In genomic region chr1:35557611-35558373, GRCh38 we compare ENCODE assay signal across 1 cellular context.
TF ChIP-seq lines count a peak whose summit lies in the region.

TSS of gene NCDN (plus strand) at chr1:35557799. CDS start at chr1:35558191, 392 bp downstream.

TF ChIP-seq in HepG2, 621 proteins besides CTCF, POLR2A, EP300 and RAD21 (continued from another document and continues in another):
- TF ChIP-seq ZNF142 (CRISPR knock-in tag; IDR thresholded peaks at IDR 0.05), result peak; percentile 51; the same call in 1 of the 2 replicates
- TF ChIP-seq ZNF879 (CRISPR knock-in tag; IDR thresholded peaks at IDR 0.05), result no peak
- TF ChIP-seq ZNF317 (CRISPR knock-in tag; IDR thresholded peaks at IDR 0.05), result no peak; the same call in 1 of the 2 replicates
- TF ChIP-seq POLR2AphosphoS5 (IDR thresholded peaks at IDR 0.05; ENCODE audit: low read depth, low read length), result no peak; the same call in 1 of the 2 replicates
- no peak for TF ChIP-seq SMC3 (IDR thresholded peaks at IDR 0.05; ENCODE audit: low read length)
- TF ChIP-seq SOX13 (IDR thresholded peaks at IDR 0.05), result no peak
- no peak; a peak in 1 of 4 replicates for TF ChIP-seq SOX13 (CRISPR knock-in tag; conservative IDR thresholded peaks at IDR 0.05 in 1 of 2, IDR thresholded peaks at IDR 0.05 in 1 of 2)
- no peak; the same call in 1 of the 2 replicates for TF ChIP-seq ZNF225 (CRISPR knock-in tag; IDR thresholded peaks at IDR 0.05)
- no peak for TF ChIP-seq MBD4 (IDR thresholded peaks at IDR 0.05; ENCODE audit: borderline replicate concordance, low read length)
- TF ChIP-seq GPBP1L1 (CRISPR knock-in tag; IDR thresholded peaks at IDR 0.05), result no peak
- TF ChIP-seq FOXP1 (IDR thresholded peaks at IDR 0.05), result no peak
- no peak; the same call in 1 of the 2 replicates for TF ChIP-seq FOXP1 (CRISPR knock-in tag; IDR thresholded peaks at IDR 0.05)
- peak; percentile 87 for TF ChIP-seq KAT8 (CRISPR knock-in tag; IDR thresholded peaks at IDR 0.05)
- TF ChIP-seq MNT (IDR thresholded peaks at IDR 0.05), result 0 out of 2 replicates have a peak, but pooled peaks have one; percentile 15
- TF ChIP-seq NFE2L1 (CRISPR knock-in tag; IDR thresholded peaks at IDR 0.05; ENCODE audit: borderline replicate concordance), result no peak
- TF ChIP-seq, protein P1, sequence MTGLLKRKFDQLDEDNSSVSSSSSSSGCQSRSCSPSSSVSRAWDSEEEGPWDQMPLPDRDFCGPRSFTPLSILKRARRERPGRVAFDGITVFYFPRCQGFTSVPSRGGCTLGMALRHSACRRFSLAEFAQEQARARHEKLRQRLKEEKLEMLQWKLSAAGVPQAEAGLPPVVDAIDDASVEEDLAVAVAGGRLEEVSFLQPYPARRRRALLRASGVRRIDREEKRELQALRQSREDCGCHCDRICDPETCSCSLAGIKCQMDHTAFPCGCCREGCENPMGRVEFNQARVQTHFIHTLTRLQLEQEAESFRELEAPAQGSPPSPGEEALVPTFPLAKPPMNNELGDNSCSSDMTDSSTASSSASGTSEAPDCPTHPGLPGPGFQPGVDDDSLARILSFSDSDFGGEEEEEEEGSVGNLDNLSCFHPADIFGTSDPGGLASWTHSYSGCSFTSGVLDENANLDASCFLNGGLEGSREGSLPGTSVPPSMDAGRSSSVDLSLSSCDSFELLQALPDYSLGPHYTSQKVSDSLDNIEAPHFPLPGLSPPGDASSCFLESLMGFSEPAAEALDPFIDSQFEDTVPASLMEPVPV (CRISPR knock-in tag; IDR thresholded peaks at IDR 0.05), result 0 out of 2 replicates have a peak, but pooled peaks have one; percentile 23
- TF ChIP-seq ZNF784 (CRISPR knock-in tag; IDR thresholded peaks at IDR 0.05; ENCODE audit: borderline replicate concordance), result no peak
- no peak for TF ChIP-seq ZMAT3 (CRISPR knock-in tag; conservative IDR thresholded peaks at IDR 0.05)
- peak; percentile 41; the same call in 1 of the 2 replicates for TF ChIP-seq ZNF691 (CRISPR knock-in tag; IDR thresholded peaks at IDR 0.05; ENCODE audit: borderline replicate concordance, low read depth)
- TF ChIP-seq ZNF503 (CRISPR knock-in tag; IDR thresholded peaks at IDR 0.05), result no peak
- no peak for TF ChIP-seq ZNF629 (CRISPR knock-in tag; conservative IDR thresholded peaks at IDR 0.05)
- 0 out of 2 replicates have a peak, but pooled peaks have one; percentile 16 for TF ChIP-seq FOXA3 (CRISPR knock-in tag; IDR thresholded peaks at IDR 0.05)
- peak; percentile 81 for TF ChIP-seq CHD2 (IDR thresholded peaks at IDR 0.05; ENCODE audit: low read depth, low read length)
- no peak for TF ChIP-seq SATB2 (CRISPR knock-in tag; IDR thresholded peaks at IDR 0.05)
- 0 out of 2 replicates have a peak, but pooled peaks have one; percentile 84 for TF ChIP-seq MEIS1 (CRISPR knock-in tag; IDR thresholded peaks at IDR 0.05; ENCODE audit: borderline replicate concordance)
- no peak for TF ChIP-seq CHCHD3 (CRISPR knock-in tag; IDR thresholded peaks at IDR 0.05)
- peak; percentile 56 for TF ChIP-seq CCDC6 (CRISPR knock-in tag; IDR thresholded peaks at IDR 0.05)
- no peak for TF ChIP-seq ELF4 (CRISPR knock-in tag; IDR thresholded peaks at IDR 0.05; ENCODE audit: borderline replicate concordance)
- peak; percentile 74 for TF ChIP-seq ARNTL (CRISPR knock-in tag; IDR thresholded peaks at IDR 0.05)
- TF ChIP-seq MEIS2 (CRISPR knock-in tag; IDR thresholded peaks at IDR 0.05), result no peak; the same call in 1 of the 2 replicates
- no peak for TF ChIP-seq AHDC1 (CRISPR knock-in tag; IDR thresholded peaks at IDR 0.05; ENCODE audit: borderline replicate concordance)
- TF ChIP-seq NBN (conservative IDR thresholded peaks at IDR 0.05), result no peak
- TF ChIP-seq NR1H2 (CRISPR knock-in tag; IDR thresholded peaks at IDR 0.05; ENCODE audit: borderline replicate concordance, low read depth), result no peak
- TF ChIP-seq, protein P2, sequence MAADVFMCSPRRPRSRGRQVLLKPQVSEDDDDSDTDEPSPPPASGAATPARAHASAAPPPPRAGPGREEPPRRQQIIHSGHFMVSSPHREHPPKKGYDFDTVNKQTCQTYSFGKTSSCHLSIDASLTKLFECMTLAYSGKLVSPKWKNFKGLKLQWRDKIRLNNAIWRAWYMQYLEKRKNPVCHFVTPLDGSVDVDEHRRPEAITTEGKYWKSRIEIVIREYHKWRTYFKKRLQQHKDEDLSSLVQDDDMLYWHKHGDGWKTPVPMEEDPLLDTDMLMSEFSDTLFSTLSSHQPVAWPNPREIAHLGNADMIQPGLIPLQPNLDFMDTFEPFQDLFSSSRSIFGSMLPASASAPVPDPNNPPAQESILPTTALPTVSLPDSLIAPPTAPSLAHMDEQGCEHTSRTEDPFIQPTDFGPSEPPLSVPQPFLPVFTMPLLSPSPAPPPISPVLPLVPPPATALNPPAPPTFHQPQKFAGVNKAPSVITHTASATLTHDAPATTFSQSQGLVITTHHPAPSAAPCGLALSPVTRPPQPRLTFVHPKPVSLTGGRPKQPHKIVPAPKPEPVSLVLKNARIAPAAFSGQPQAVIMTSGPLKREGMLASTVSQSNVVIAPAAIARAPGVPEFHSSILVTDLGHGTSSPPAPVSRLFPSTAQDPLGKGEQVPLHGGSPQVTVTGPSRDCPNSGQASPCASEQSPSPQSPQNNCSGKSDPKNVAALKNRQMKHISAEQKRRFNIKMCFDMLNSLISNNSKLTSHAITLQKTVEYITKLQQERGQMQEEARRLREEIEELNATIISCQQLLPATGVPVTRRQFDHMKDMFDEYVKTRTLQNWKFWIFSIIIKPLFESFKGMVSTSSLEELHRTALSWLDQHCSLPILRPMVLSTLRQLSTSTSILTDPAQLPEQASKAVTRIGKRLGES (CRISPR knock-in tag; IDR thresholded peaks at IDR 0.05; ENCODE audit: borderline replicate concordance), result no peak
- no peak for TF ChIP-seq ZNF720 (CRISPR knock-in tag; IDR thresholded peaks at IDR 0.05)
